Comparison of ENCODE assay signal across 1 cellular context in genomic region chr2:63827749-63828148, GRCh38.
TF ChIP-seq lines count a peak whose summit lies in the region.

No MANE protein-coding gene starts in this region.

TF ChIP-seq in HepG2, 621 proteins besides CTCF, POLR2A, EP300 and RAD21 (continued from another document and continues in another):
- no peak for TF ChIP-seq ZXDC (CRISPR knock-in tag; IDR thresholded peaks at IDR 0.05)
- TF ChIP-seq NR3C1 (CRISPR knock-in tag; IDR thresholded peaks at IDR 0.05), result no peak
- TF ChIP-seq STAG1 (CRISPR knock-in tag; IDR thresholded peaks at IDR 0.05), result no peak
- no peak for TF ChIP-seq ZNF747 (CRISPR knock-in tag; IDR thresholded peaks at IDR 0.05; ENCODE audit: borderline replicate concordance)
- no peak; the same call in 1 of the 2 replicates for TF ChIP-seq ZNF800 (CRISPR knock-in tag; IDR thresholded peaks at IDR 0.05)
- TF ChIP-seq MAFF (IDR thresholded peaks at IDR 0.05; ENCODE audit: low read depth, low read length), result peak; percentile 8; the same call in 1 of the 2 replicates
- no peak for TF ChIP-seq ZNF20 (CRISPR knock-in tag; IDR thresholded peaks at IDR 0.05)
- no peak for TF ChIP-seq ATF5 (CRISPR knock-in tag; IDR thresholded peaks at IDR 0.05; ENCODE audit: low read depth)
- no peak for TF ChIP-seq DDIT3 (CRISPR knock-in tag; IDR thresholded peaks at IDR 0.05)
- no peak for TF ChIP-seq ZNF337 (CRISPR knock-in tag; IDR thresholded peaks at IDR 0.05; ENCODE audit: borderline replicate concordance, low read depth)
- no peak for TF ChIP-seq ZNF773 (CRISPR knock-in tag; IDR thresholded peaks at IDR 0.05; ENCODE audit: borderline replicate concordance)
- TF ChIP-seq HHEX (CRISPR knock-in tag; IDR thresholded peaks at IDR 0.05), result no peak
- TF ChIP-seq HOXA9 (CRISPR knock-in tag; IDR thresholded peaks at IDR 0.05; ENCODE audit: borderline replicate concordance), result no peak
- TF ChIP-seq TOE1 (CRISPR knock-in tag; IDR thresholded peaks at IDR 0.05), result no peak
- TF ChIP-seq U2AF2 (IDR thresholded peaks at IDR 0.05; ENCODE audit: low read depth, low read length), result no peak
- TF ChIP-seq ZSCAN12 (CRISPR knock-in tag; IDR thresholded peaks at IDR 0.05), result no peak
- no peak for TF ChIP-seq ASH2L (IDR thresholded peaks at IDR 0.05; ENCODE audit: insufficient read length, low read depth, low read length)
- TF ChIP-seq PITX1 (CRISPR knock-in tag; IDR thresholded peaks at IDR 0.05), result peak; percentile 65
- no peak for TF ChIP-seq ZFP90 (CRISPR knock-in tag; IDR thresholded peaks at IDR 0.05; ENCODE audit: borderline replicate concordance)
- TF ChIP-seq GPBP1L1 (CRISPR knock-in tag; IDR thresholded peaks at IDR 0.05), result no peak
- TF ChIP-seq NFE2L1 (CRISPR knock-in tag; IDR thresholded peaks at IDR 0.05; ENCODE audit: borderline replicate concordance), result no peak
- no peak for TF ChIP-seq ZFP41 (CRISPR knock-in tag; IDR thresholded peaks at IDR 0.05; ENCODE audit: borderline replicate concordance)
- TF ChIP-seq SOX5 (CRISPR knock-in tag; IDR thresholded peaks at IDR 0.05; ENCODE audit: borderline replicate concordance), result peak; percentile 83
- no peak for TF ChIP-seq MIXL1 (CRISPR knock-in tag; IDR thresholded peaks at IDR 0.05)
- peak; percentile 41; the same call in 1 of the 2 replicates for TF ChIP-seq POGZ (CRISPR knock-in tag; IDR thresholded peaks at IDR 0.05)
- no peak for TF ChIP-seq SP5 (CRISPR knock-in tag; IDR thresholded peaks at IDR 0.05; ENCODE audit: borderline replicate concordance, low read depth)
- no peak; the same call in 1 of the 2 replicates for TF ChIP-seq ZBED4 (CRISPR knock-in tag; IDR thresholded peaks at IDR 0.05; ENCODE audit: borderline replicate concordance)
- no peak for TF ChIP-seq HNRNPH1 (optimal IDR thresholded peaks at IDR 0.05; ENCODE audit: low read depth, low read length)
- TF ChIP-seq NFATC3 (CRISPR knock-in tag; IDR thresholded peaks at IDR 0.05), result no peak
- TF ChIP-seq LRRFIP1 (CRISPR knock-in tag; conservative IDR thresholded peaks at IDR 0.05), result no peak
- TF ChIP-seq ZFP36L2 (CRISPR knock-in tag; IDR thresholded peaks at IDR 0.05), result no peak
- TF ChIP-seq ZNF124 (CRISPR knock-in tag; IDR thresholded peaks at IDR 0.05), result no peak
- no peak for TF ChIP-seq CENPBD1 (CRISPR knock-in tag; IDR thresholded peaks at IDR 0.05; ENCODE audit: borderline replicate concordance, low read depth)
- no peak for TF ChIP-seq TERF1 (CRISPR knock-in tag; IDR thresholded peaks at IDR 0.05)
- TF ChIP-seq PTBP1 (IDR thresholded peaks at IDR 0.05; ENCODE audit: low read depth, low read length, poor library complexity, severe bottlenecking), result no peak
- peak; percentile 79 for TF ChIP-seq ZMYM4 (CRISPR knock-in tag; IDR thresholded peaks at IDR 0.05)
- no peak for TF ChIP-seq THYN1 (CRISPR knock-in tag; IDR thresholded peaks at IDR 0.05; ENCODE audit: borderline replicate concordance, low read depth)
- no peak for TF ChIP-seq NFE2L2 (IDR thresholded peaks at IDR 0.05; ENCODE audit: low read length)
- no peak for TF ChIP-seq ZHX1 (CRISPR knock-in tag; IDR thresholded peaks at IDR 0.05; ENCODE audit: low read depth)
- no peak for TF ChIP-seq ZBTB44 (CRISPR knock-in tag; IDR thresholded peaks at IDR 0.05)
